ENCODE assay signal across 11 cellular contexts in the genomic region with DNA sequence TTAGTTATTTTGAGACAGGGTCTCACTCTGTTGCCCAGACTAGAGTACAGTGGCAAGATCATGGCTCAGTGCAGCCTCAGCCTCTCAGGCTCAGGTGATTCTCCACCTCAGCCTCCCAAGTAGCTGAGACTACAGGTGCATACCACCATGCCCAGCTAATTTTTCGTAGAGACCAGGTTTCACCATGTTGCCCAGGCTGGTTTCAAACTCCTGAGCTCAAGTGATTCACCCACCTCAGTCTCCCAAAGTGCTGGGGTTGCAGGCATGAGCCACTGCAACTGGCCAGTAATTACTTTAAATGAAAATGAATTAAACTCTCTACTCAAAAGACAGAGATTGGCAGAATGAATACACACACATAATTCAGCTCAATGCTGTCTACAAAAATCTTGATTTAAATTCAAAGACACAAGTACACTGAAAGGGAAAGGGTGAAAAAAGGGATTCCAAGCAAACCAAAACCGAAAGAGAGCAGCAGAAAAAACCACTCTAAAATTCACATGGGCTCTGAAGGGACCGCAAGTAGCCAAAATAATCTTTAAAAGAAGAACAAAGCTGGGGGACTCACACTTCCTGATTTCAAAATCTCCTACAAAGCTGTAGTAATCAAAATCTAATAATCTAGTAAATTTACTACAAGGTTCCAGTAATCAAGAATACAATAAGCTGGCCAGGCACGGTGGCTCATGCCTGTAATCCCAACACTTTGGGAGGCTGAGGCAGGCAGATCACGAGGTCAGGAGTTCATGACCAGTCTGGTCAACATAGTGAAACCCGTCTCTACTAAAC. TPM values are rescaled to one million over a fixed set of nuclear protein-coding genes. Genes with fewer than 3 reads are reported as not detected.
A peak's percentile ranks its signal among the peaks of the same experiment; 100 is the strongest.
DNase-seq lines count a peak whose midpoint lies in the region; ATAC-seq and TF ChIP-seq lines count a peak whose summit lies in the region.
"Had no signal": no experiment of that assay in that cellular context is flagged by ENCODE, and none has a peak within 500 bp of the region (broad histone marks: within the 10 kb centered on the region; RNA-seq: fewer than 3 reads in every experiment).

No MANE protein-coding gene starts in this region.

- no peak overlapping the region for H3K27ac Mint-ChIP-seq in activated CD4-positive, alpha-beta T cell treated with anti-CD3 and anti-CD28 coated beads for 36 hours
- H3K27ac Mint-ChIP-seq in brain, result peak overlapping the region in 3 of 5 experiments; percentile 62 to 91 (median 71)
- peak overlapping the region; percentile 72 for H3K27ac Mint-ChIP-seq in stimulated activated effector memory CD8-positive, alpha-beta T cell treated with anti-CD3 and anti-CD28 coated beads, Interleukin-12 subunit alpha, Interleukin-12 subunit beta, amount 100 ng/mL, for 72 hours
- H3K27ac Mint-ChIP-seq in CD4-positive, alpha-beta T cell, result no peak overlapping the region

- no peak overlapping the region for H3K4me3 ChIP-seq in mammary epithelial cell (replicated peaks in 1 of 3; ENCODE audit: insufficient read depth in 1 of 3, low read depth in 2 of 3, low read length in 3 of 3)
- H3K4me3 ChIP-seq: SK-N-MC, thoracic aorta had no signal

- H3K4me3 Mint-ChIP-seq in activated CD4-positive, alpha-beta T cell treated with anti-CD3 and anti-CD28 coated beads for 36 hours, result no peak overlapping the region
- H3K4me3 Mint-ChIP-seq in brain, result peak overlapping the region in 2 of 5 experiments; percentile 28 to 74
- H3K4me3 Mint-ChIP-seq in stimulated activated effector memory CD8-positive, alpha-beta T cell treated with anti-CD3 and anti-CD28 coated beads, Interleukin-12 subunit alpha, Interleukin-12 subunit beta, amount 100 ng/mL, for 72 hours, result peak overlapping the region; percentile 54
- no peak overlapping the region for H3K4me3 Mint-ChIP-seq in CD4-positive, alpha-beta T cell

- no peak overlapping the region for H3K4me2 ChIP-seq in mammary epithelial cell (ENCODE audit: insufficient read depth, low read depth, low read length)

- peaks cover 3% of the 10 kb centered on the region for H3K27me3 Mint-ChIP-seq in activated CD4-positive, alpha-beta T cell treated with anti-CD3 and anti-CD28 coated beads for 36 hours
- peaks cover 20% of the 10 kb centered on the region for H3K27me3 Mint-ChIP-seq in brain
- no peaks in the 10 kb centered on the region for H3K27me3 Mint-ChIP-seq in CD4-positive, alpha-beta T cell

- no peaks in the 10 kb centered on the region for H3K4me1 ChIP-seq in mammary epithelial cell (ENCODE audit: insufficient read depth, low read length)

- H3K9ac ChIP-seq in mammary epithelial cell (ENCODE audit: insufficient read depth, low read length), result no peak overlapping the region

- peaks cover 11% of the 10 kb centered on the region for H3K9me3 ChIP-seq in CD4-positive, alpha-beta T cell (ENCODE audit: control insufficient read depth, low read length)
- no peaks in the 10 kb centered on the region for H3K9me3 ChIP-seq in mammary epithelial cell (replicated peaks; ENCODE audit: insufficient read depth, low read length)
- H3K9me3 ChIP-seq: thoracic aorta had no signal

- H3K27me3 ChIP-seq in CD4-positive, alpha-beta T cell (ENCODE audit: control insufficient read depth, insufficient read depth, low read length), result no peaks in the 10 kb centered on the region
- H3K27me3 ChIP-seq in mammary epithelial cell (ENCODE audit: insufficient read depth, low read length), result peaks cover 3% of the 10 kb centered on the region

- POLR2A ChIA-PET in activated CD4-positive, alpha-beta T cell treated with anti-CD3 and anti-CD28 coated beads for 36 hours (lab: Charles Lee), result no interaction called here
- POLR2A ChIA-PET in CD4-positive, alpha-beta T cell (lab: Charles Lee), result interaction anchor here (0.9 to 1.1 kb wide), 3 partner anchors 10 to 18 kb away, joined by 3 to 6 read pairs (median 3); a partner anchor contains a TSS

- H3K27ac ChIP-seq in CD4-positive, alpha-beta T cell (ENCODE audit: low read depth, low read length), result no peak overlapping the region
- H3K27ac ChIP-seq in mammary epithelial cell (ENCODE audit: insufficient read depth, low read depth, low read length), result no peak overlapping the region
- H3K27ac ChIP-seq: SK-N-MC, thoracic aorta had no signal

- CTCF ChIA-PET in activated CD4-positive, alpha-beta T cell treated with anti-CD3 and anti-CD28 coated beads for 36 hours (lab: Charles Lee), result interaction anchor here (1.1 to 4.7 kb wide), 2 partner anchors 16 to 105 kb away, joined by 3 to 23 read pairs; no protein-coding TSS in a partner anchor
- CTCF ChIA-PET in CD4-positive, alpha-beta T cell (lab: Charles Lee), result no interaction called here
- CTCF ChIA-PET in mammary epithelial cell (lab: Charles Lee; ENCODE audit: low non-redundant PET), result no interaction called here

- no peaks in the 10 kb centered on the region for H3K36me3 ChIP-seq in mammary epithelial cell (ENCODE audit: insufficient read depth, low read length)
- H3K36me3 ChIP-seq: thoracic aorta had no signal

- no peaks in the 10 kb centered on the region for H3K79me2 ChIP-seq in mammary epithelial cell (ENCODE audit: insufficient read depth, low read length)

- WGBS in mammary epithelial cell (ENCODE audit: low coverage, missing lambda C conversion rate), result 71% methylated on average over 6 of the region's 6 CpGs

- peaks cover 14% of the 10 kb centered on the region for H3K9me3 Mint-ChIP-seq in activated CD4-positive, alpha-beta T cell treated with anti-CD3 and anti-CD28 coated beads for 36 hours (ENCODE audit: low read depth)
- H3K9me3 Mint-ChIP-seq in brain, result peaks cover 28 to 34% (median 32%) of the 10 kb centered on the region in 5 experiments
- peaks cover 12% of the 10 kb centered on the region for H3K9me3 Mint-ChIP-seq in stimulated activated effector memory CD8-positive, alpha-beta T cell treated with anti-CD3 and anti-CD28 coated beads, Interleukin-12 subunit alpha, Interleukin-12 subunit beta, amount 100 ng/mL, for 72 hours
- H3K9me3 Mint-ChIP-seq in CD4-positive, alpha-beta T cell, result peaks cover 5% of the 10 kb centered on the region

- peaks cover 13% of the 10 kb centered on the region for H3K4me1 Mint-ChIP-seq in activated CD4-positive, alpha-beta T cell treated with anti-CD3 and anti-CD28 coated beads for 36 hours
- H3K4me1 Mint-ChIP-seq in brain, result peaks cover 10% of the 10 kb centered on the region
- H3K4me1 Mint-ChIP-seq in stimulated activated effector memory CD8-positive, alpha-beta T cell treated with anti-CD3 and anti-CD28 coated beads, Interleukin-12 subunit alpha, Interleukin-12 subunit beta, amount 100 ng/mL, for 72 hours, result peaks cover 59% of the 10 kb centered on the region
- H3K4me1 Mint-ChIP-seq in CD4-positive, alpha-beta T cell (ENCODE audit: low read depth), result peaks cover 10% of the 10 kb centered on the region

- no peak for TF ChIP-seq CTCF in brain (conservative IDR thresholded peaks at IDR 0.05)
- no peak for TF ChIP-seq CTCF in CD4-positive, alpha-beta T cell (IDR thresholded peaks at IDR 0.05)
- no peak for TF ChIP-seq CTCF in mammary epithelial cell (conservative IDR thresholded peaks at IDR 0.05 in 1 of 2, IDR thresholded peaks at IDR 0.05 in 1 of 2; ENCODE audit: extremely low read depth in 1 of 2, insufficient read depth in 1 of 2, low read depth in 1 of 2, low read length in 2 of 2)

- dilution Hi-C loops in mammary epithelial cell (cut with HindIII; ENCODE audit: low sequenced_read_pairs), result no loop called here

- in situ Hi-C loops in mammary epithelial cell (cut with MboI; ENCODE audit: low sequenced_read_pairs in 2 of 2), result no loop called here

- DNase-seq in activated CD4-positive, alpha-beta T cell treated with anti-CD3 and anti-CD28 coated beads for 36 hours, result peak; percentile 4
- no peak for DNase-seq in activated CD4-positive, alpha-beta T cell treated with anti-CD3 and anti-CD28 coated beads, Interleukin-2, amount 50 U/mL, for 4 hours
- DNase-seq in stimulated activated effector memory CD8-positive, alpha-beta T cell treated with anti-CD3 and anti-CD28 coated beads, Interleukin-12 subunit alpha, Interleukin-12 subunit beta, amount 100 ng/mL, for 72 hours (ENCODE audit: low spot score in 2 of 2), result peak in 1 of 2 donors; percentile 46
- no peak for DNase-seq in CD4-positive, alpha-beta T cell
- no peak for DNase-seq in stimulated activated CD4-positive, alpha-beta T cell treated with anti-CD3 and anti-CD28 coated beads, Interleukin-12 subunit alpha, Interleukin-12 subunit beta, amount 100 ng/mL, for 4 hours
- no peak for DNase-seq in mammary epithelial cell
- DNase-seq: cortex of kidney had no signal

- BruUV-seq in mammary epithelial cell (replicated peaks; lab: Mats Ljungman, UMichigan), result no TSS peak

- H2AFZ ChIP-seq in mammary epithelial cell (ENCODE audit: low read depth, low read length), result no peak overlapping the region

- intact Hi-C loops in activated CD4-positive, alpha-beta T cell treated with anti-CD3 and anti-CD28 coated beads for 36 hours (cut with DNase I, micrococcal nuclease), result no loop called here
- intact Hi-C loops in CD4-positive, alpha-beta T cell (cut with DNase I, micrococcal nuclease), result no loop called here
- intact Hi-C loops in mammary epithelial cell (cut with micrococcal nuclease), result no loop called here

- ATAC-seq in activated CD4-positive, alpha-beta T cell treated with anti-CD3 and anti-CD28 coated beads for 36 hours, result no peak
- ATAC-seq in HG03354 (IDR thresholded peaks at IDR 0.05; ENCODE audit: poor library complexity, severe bottlenecking, unreplicated experiment), result peak; percentile 71
- ATAC-seq in stimulated activated effector memory CD8-positive, alpha-beta T cell treated with anti-CD3 and anti-CD28 coated beads, Interleukin-12 subunit alpha, Interleukin-12 subunit beta, amount 100 ng/mL, for 72 hours, result no peak
- ATAC-seq in CD4-positive, alpha-beta T cell (ENCODE audit: poor library complexity), result no peak

- no peaks in the 10 kb centered on the region for H4K20me1 ChIP-seq in mammary epithelial cell (ENCODE audit: insufficient read depth, low read length)

- peaks cover 12% of the 10 kb centered on the region for H3K36me3 Mint-ChIP-seq in activated CD4-positive, alpha-beta T cell treated with anti-CD3 and anti-CD28 coated beads for 36 hours (ENCODE audit: low read depth)
- peaks cover 10% of the 10 kb centered on the region for H3K36me3 Mint-ChIP-seq in brain
- no peaks in the 10 kb centered on the region for H3K36me3 Mint-ChIP-seq in stimulated activated effector memory CD8-positive, alpha-beta T cell treated with anti-CD3 and anti-CD28 coated beads, Interleukin-12 subunit alpha, Interleukin-12 subunit beta, amount 100 ng/mL, for 72 hours
- H3K36me3 Mint-ChIP-seq in CD4-positive, alpha-beta T cell (ENCODE audit: low read depth), result peaks cover 12% of the 10 kb centered on the region

RNA-seq across cellular contexts. Expression of a gene that starts 11.8 kb away (rescaled TPM):
- total RNA-seq in activated CD4-positive, alpha-beta T cell treated with anti-CD3 and anti-CD28 coated beads for 36 hours, result 1 to 10 TPM; 7.5 to 8.5 TPM
- polyA plus RNA-seq in brain (ENCODE audit: insufficient read depth, low read depth, low replicate concordance) (3.1 TPM), mammary epithelial cell (0.11 TPM)
- total RNA-seq in CD4-positive, alpha-beta T cell, result 10 to 100 TPM; 12.8 to 15.7 TPM
- total RNA-seq in mammary epithelial cell, result 1 to 10 TPM in 1 of 2 donors, under 1 TPM in 1; 0.83 to 1.2 TPM
- polyA minus RNA-seq in mammary epithelial cell, result not detected

Comparison
In these comparisons a context has a peak if more than half of its experiments do, and no peak if none do; other contexts are left out.
1. H3K27ac Mint-ChIP-seq: peak in brain (3 of 5) and stimulated activated effector memory CD8-positive, alpha-beta T cell treated with anti-CD3 and anti-CD28 coated beads, Interleukin-12 subunit alpha, Interleukin-12 subunit beta, amount 100 ng/mL, for 72 hours (single experiment); none in activated CD4-positive, alpha-beta T cell treated with anti-CD3 and anti-CD28 coated beads for 36 hours (single experiment) and CD4-positive, alpha-beta T cell (single experiment).